28 cellular contexts compared by ENCODE assay signal in the genomic region with DNA sequence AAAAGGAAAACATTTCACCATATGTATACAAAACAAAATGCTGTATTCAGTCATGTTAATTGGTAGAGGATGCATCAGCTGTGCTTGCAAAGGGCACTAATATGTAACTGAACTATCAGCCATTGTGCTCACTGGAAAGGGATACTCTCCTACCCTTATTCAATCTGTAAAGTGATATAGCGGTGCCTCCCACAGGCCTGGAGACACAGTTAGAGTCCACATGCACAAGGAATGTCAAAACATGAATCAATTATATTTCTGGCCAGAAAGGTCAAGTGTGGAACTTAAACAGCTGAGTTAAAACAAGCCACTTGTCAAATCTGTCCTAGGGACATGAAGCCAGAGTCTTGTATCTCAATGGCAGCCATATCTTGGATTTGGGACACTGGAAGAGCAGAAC.
A peak's percentile ranks its signal among the peaks of the same experiment; 100 is the strongest.
DNase-seq lines count a peak whose midpoint lies in the region; ATAC-seq, FAIRE-seq and TF ChIP-seq lines count a peak whose summit lies in the region.
"Had no signal": no experiment of that assay in that cellular context is flagged by ENCODE, and none has a peak within 500 bp of the region (broad histone marks: within the 10 kb centered on the region; RNA-seq: fewer than 3 reads in every experiment).

No MANE protein-coding gene starts in this region.

- H3K4me1 ChIP-seq in H1 (replicated peaks in 1 of 4; ENCODE audit: control insufficient read depth in 3 of 4, insufficient read depth in 4 of 4, low read length in 3 of 4) (peaks cover 0 to 3% (median 0%) of the 10 kb centered on the region in 4 experiments; a peak in 1 of 7 replicates), kidney (ENCODE audit: control insufficient read depth in 1 of 2, insufficient read depth in 1 of 2, low read depth in 1 of 2, low read length in 2 of 2) (no peaks in the 10 kb centered on the region)
- H3K4me1 ChIP-seq: A549, uterus had no signal

- H3K9me3 ChIP-seq in H1 (ENCODE audit: insufficient read depth in 2 of 2, low read depth in 1 of 2, low read length in 1 of 2) (no peaks in the 10 kb centered on the region), kidney (ENCODE audit: control insufficient read depth in 1 of 2, low read length in 2 of 2) (no peaks in the 10 kb centered on the region)
- H3K9me3 ChIP-seq: A549, mucosa of descending colon, thoracic aorta, uterus had no signal

- intact Hi-C loops in kidney (cut with DNase I) = no loop called here

- H3K36me3 Mint-ChIP-seq in activated CD8-positive, alpha-beta T cell treated with anti-CD3 and anti-CD28 coated beads, Interleukin-2, amount 10 ng/mL, durations not matched to agents 7 days and 5 days (ENCODE audit: low read depth) = no peaks in the 10 kb centered on the region
- H3K36me3 Mint-ChIP-seq: CD4-positive, alpha-beta memory T cell had no signal

- ATAC-seq in activated CD8-positive, alpha-beta T cell treated with anti-CD3 and anti-CD28 coated beads, Interleukin-2, amount 10 ng/mL, durations not matched to agents 7 days and 5 days = no peak
- ATAC-seq: A549; mucosa of descending colon; natural killer cell treated with Interleukin-12 subunit alpha and Interleukin-12 subunit beta and Interleukin-15 and Interleukin-18, amount 100 ng/mL, for 72 hours; stimulated activated naive CD8-positive, alpha-beta T cell treated with anti-CD3 and anti-CD28 coated beads, Interleukin-15, Interleukin-2, amounts not matched to agents 100 U/mL and 50 U/mL, for 24 hours had no signal

- POLR2A ChIA-PET in H1 (lab: Charles Lee; ENCODE audit: partially characterized antibody) = no interaction called here
- POLR2A ChIA-PET in activated CD8-positive, alpha-beta T cell treated with anti-CD3 and anti-CD28 coated beads, Interleukin-2, amount 10 ng/mL, durations not matched to agents 7 days and 5 days (lab: Charles Lee) = no interaction called here

- no peaks in the 10 kb centered on the region for H3K27me3 Mint-ChIP-seq in activated CD8-positive, alpha-beta T cell treated with anti-CD3 and anti-CD28 coated beads, Interleukin-2, amount 10 ng/mL, durations not matched to agents 7 days and 5 days (ENCODE audit: low read depth)
- H3K27me3 Mint-ChIP-seq: activated T-cell treated with anti-CD3 and anti-CD28 coated beads, Interleukin-2, amount 50 U/mL, for 24 hours; CD4-positive, alpha-beta memory T cell; natural killer cell treated with Interleukin-12 subunit alpha and Interleukin-12 subunit beta and Interleukin-15 and Interleukin-18, amount 100 ng/mL, for 72 hours had no signal

- H3K56ac ChIP-seq in H1 (replicated peaks; ENCODE audit: insufficient read length, low read depth, low read length) = no peak overlapping the region

- TF ChIP-seq RAD21 in H1 (IDR thresholded peaks at IDR 0.05 in 1 of 2, conservative IDR thresholded peaks at IDR 0.05 in 1 of 2; ENCODE audit: low read depth in 2 of 2, low read length in 2 of 2) = peak; percentile 27 to 46

- TF ChIP-seq EP300 in H1 (IDR thresholded peaks at IDR 0.05; ENCODE audit: borderline replicate concordance in 1 of 2, low read depth in 2 of 2, low read length in 2 of 2) = no peak

- no peak overlapping the region for H4K91ac ChIP-seq in H1 (replicated peaks; ENCODE audit: insufficient read length, low read length)

- no peak overlapping the region for H3K18ac ChIP-seq in H1 (ENCODE audit: extremely low read depth, low read length)

- H4K8ac ChIP-seq in H1 (ENCODE audit: extremely low read depth, insufficient read depth, low read length) = no peak overlapping the region

- H3K4me2 ChIP-seq in H1 (ENCODE audit: insufficient read depth in 1 of 2, low read depth in 2 of 2, low read length in 2 of 2) = no peak overlapping the region
- H3K4me2 ChIP-seq: A549 had no signal

- H4K5ac ChIP-seq in H1 (ENCODE audit: insufficient read length, low read depth, low read length) = no peak overlapping the region

- H2BK20ac ChIP-seq in H1 (ENCODE audit: low read length) = no peak overlapping the region

- H3K4ac ChIP-seq in H1 (replicated peaks; ENCODE audit: insufficient read length, low read depth, low read length) = no peak overlapping the region

- H3K9ac ChIP-seq in H1 (replicated peaks in 1 of 4; ENCODE audit: extremely low read depth in 1 of 4, low read depth in 3 of 4, low read length in 3 of 4) = no peak overlapping the region
- no peak overlapping the region for H3K9ac ChIP-seq in kidney (ENCODE audit: low read length in 2 of 2)

- WGBS in H1 (ENCODE audit: extremely low coverage in 1 of 2, insufficient coverage in 1 of 2, insufficient read length in 1 of 2, insufficient replicate concordance in 2 of 2, low coverage in 1 of 2, low lambda C conversion rate in 2 of 2, missing lambda C conversion rate in 1 of 2), 2 experiments = 100% methylated on average over 1 of the region's 1 CpG; no CpG with 5 or more reads in 1 of the 2 experiments

- FAIRE-seq in H1 (lab: Jason Lieb, UNC) = no peak
- no peak for FAIRE-seq in kidney (lab: Jason Lieb, UNC)
- FAIRE-seq: A549, GM19239 had no signal

- H3K79me1 ChIP-seq in H1 (ENCODE audit: low read depth, low read length) = no peaks in the 10 kb centered on the region

- H3K9me3 Mint-ChIP-seq in activated CD8-positive, alpha-beta T cell treated with anti-CD3 and anti-CD28 coated beads, Interleukin-2, amount 10 ng/mL, durations not matched to agents 7 days and 5 days (ENCODE audit: insufficient read depth) = peaks cover 27% of the 10 kb centered on the region

- H3K23me2 ChIP-seq in H1 (ENCODE audit: low read depth, low read length) = no peaks in the 10 kb centered on the region

- H3K4me1 Mint-ChIP-seq in activated CD8-positive, alpha-beta T cell treated with anti-CD3 and anti-CD28 coated beads, Interleukin-2, amount 10 ng/mL, durations not matched to agents 7 days and 5 days (ENCODE audit: low read depth) = no peaks in the 10 kb centered on the region
- H3K4me1 Mint-ChIP-seq: CD4-positive, alpha-beta memory T cell had no signal

- H3K36me3 ChIP-seq in H1 (ENCODE audit: control insufficient read depth in 2 of 4, insufficient read depth in 4 of 4, low read length in 3 of 4) (no peaks in the 10 kb centered on the region), kidney (ENCODE audit: control insufficient read depth in 1 of 2, insufficient read depth in 2 of 2, low read length in 2 of 2) (no peaks in the 10 kb centered on the region)
- H3K36me3 ChIP-seq: thoracic aorta, uterus had no signal

- no peak overlapping the region for H2AFZ ChIP-seq in H1 (ENCODE audit: low read length)

- no peak overlapping the region for H2BK120ac ChIP-seq in H1 (replicated peaks; ENCODE audit: low read depth, low read length)

- H3K14ac ChIP-seq in H1 (ENCODE audit: insufficient read length) = no peak overlapping the region

- H2BK15ac ChIP-seq in H1 (ENCODE audit: low read length) = no peak overlapping the region

- H3K27ac Mint-ChIP-seq in activated CD8-positive, alpha-beta T cell treated with anti-CD3 and anti-CD28 coated beads, Interleukin-2, amount 10 ng/mL, durations not matched to agents 7 days and 5 days = no peak overlapping the region
- H3K27ac Mint-ChIP-seq: activated T-cell treated with anti-CD3 and anti-CD28 coated beads, Interleukin-2, amount 50 U/mL, for 24 hours; CD4-positive, alpha-beta memory T cell; natural killer cell treated with Interleukin-12 subunit alpha and Interleukin-12 subunit beta and Interleukin-15 and Interleukin-18, amount 100 ng/mL, for 72 hours had no signal

- H3K4me3 Mint-ChIP-seq in activated CD8-positive, alpha-beta T cell treated with anti-CD3 and anti-CD28 coated beads, Interleukin-2, amount 10 ng/mL, durations not matched to agents 7 days and 5 days = no peak overlapping the region
- H3K4me3 Mint-ChIP-seq: activated T-cell treated with anti-CD3 and anti-CD28 coated beads, Interleukin-2, amount 50 U/mL, for 24 hours; CD4-positive, alpha-beta memory T cell; natural killer cell treated with Interleukin-12 subunit alpha and Interleukin-12 subunit beta and Interleukin-15 and Interleukin-18, amount 100 ng/mL, for 72 hours had no signal

- DNase-seq in NCI-H82 (lab: John Stamatoyannopoulos, UW) (peak; percentile 18), NCI-H82 treated with DMSO at 0.1 percent for 48 hours (lab: John Stamatoyannopoulos, UW; ENCODE audit: unreplicated experiment) (no peak), NCI-H526 treated with DMSO at 0.1 percent for 48 hours (lab: John Stamatoyannopoulos, UW) (peak; percentile 22), H1 (ENCODE audit: low read depth in 1 of 2, low spot score in 2 of 2) (no peak), kidney (no peak), kidney tubule cell (ENCODE audit: low spot score) (no peak), HPDE6-E6E7 (ENCODE audit: extremely low spot score) (no peak)
- DNase-seq in activated CD8-positive, alpha-beta T cell treated with anti-CD3 and anti-CD28 coated beads, Interleukin-2, amount 10 ng/mL, durations not matched to agents 7 days and 5 days = no peak
- DNase-seq: activated CD4-positive, alpha-beta T cell treated with anti-CD3 and anti-CD28 coated beads for 48 hours; activated gamma-delta T cell treated with Interleukin-2 at 50 U/mL for 16 hours; activated T-cell treated with anti-CD3 and anti-CD28 coated beads, Interleukin-2, amount 50 U/mL, for 24 hours; AML-193; CD4-positive, alpha-beta memory T cell; cerebellar nuclear complex; DMS153; GDM1; islet precursor cell; NCI-H1105; NCI-H2029; stimulated activated naive CD8-positive, alpha-beta T cell treated with anti-CD3 and anti-CD28 coated beads, Interleukin-15, Interleukin-2, amounts not matched to agents 100 U/mL and 50 U/mL, for 24 hours; uterus had no signal

- TF ChIP-seq POLR2A in H1 (IDR thresholded peaks at IDR 0.05; ENCODE audit: control extremely low read depth in 1 of 2, low read depth in 2 of 2, low read length in 2 of 2) = no peak

- no peaks in the 10 kb centered on the region for H3K79me2 ChIP-seq in H1 (ENCODE audit: control insufficient read depth in 1 of 2, insufficient read depth in 2 of 2, low read length in 2 of 2)

- no peak overlapping the region for H2BK12ac ChIP-seq in H1 (ENCODE audit: low read depth, low read length)

- CTCF ChIA-PET in H1 (lab: Charles Lee; ENCODE audit: partially characterized antibody) = interaction anchor here (0.6 to 1.1 kb wide), 3 partner anchors 86 to 694 kb away, joined by 3 read pairs; no protein-coding TSS in a partner anchor
- CTCF ChIA-PET in activated CD8-positive, alpha-beta T cell treated with anti-CD3 and anti-CD28 coated beads, Interleukin-2, amount 10 ng/mL, durations not matched to agents 7 days and 5 days (lab: Charles Lee) = no interaction called here

- H3K27me3 ChIP-seq in H1 (replicated peaks in 1 of 4; ENCODE audit: control insufficient read depth in 3 of 4, extremely low read depth in 1 of 4, insufficient read depth in 3 of 4, low read length in 3 of 4) = no peaks in the 10 kb centered on the region
- H3K27me3 ChIP-seq: uterus had no signal

- H3K4me3 ChIP-seq in H1 (ENCODE audit: extremely low read depth in 1 of 4, insufficient read depth in 2 of 4, low read depth in 3 of 4, low read length in 4 of 4) = no peak overlapping the region
- no peak overlapping the region for H3K4me3 ChIP-seq in kidney (ENCODE audit: low read length in 2 of 2)
- H3K4me3 ChIP-seq: A549, lung, mucosa of descending colon, thoracic aorta, uterus had no signal

- TF ChIP-seq CTCF in H1 (IDR thresholded peaks at IDR 0.05; ENCODE audit: control extremely low read depth in 1 of 3, insufficient read depth in 1 of 3, low read depth in 1 of 3, low read length in 3 of 3) (peak in 2 of 3 experiments; percentile 2 to 3; a peak in 1 of 4 replicates), kidney (IDR thresholded peaks at IDR 0.05; ENCODE audit: borderline replicate concordance, extremely low read depth, insufficient read depth) (no peak)

- H2AK5ac ChIP-seq in H1 (ENCODE audit: low read depth, low read length) = no peak overlapping the region

- no peak overlapping the region for H2BK5ac ChIP-seq in H1 (ENCODE audit: low read depth, low read length)

- H4K20me1 ChIP-seq in H1 (replicated peaks in 1 of 2; ENCODE audit: control insufficient read depth in 1 of 2, insufficient read depth in 2 of 2, low read length in 2 of 2) = no peaks in the 10 kb centered on the region

- H3K23ac ChIP-seq in H1 (ENCODE audit: insufficient read length) = no peak overlapping the region

- H3K27ac ChIP-seq in H1 (ENCODE audit: low read depth, low read length) (no peak overlapping the region), kidney (ENCODE audit: low read depth in 2 of 2, low read length in 2 of 2) (no peak overlapping the region)
- H3K27ac ChIP-seq: A549, RWPE1, thoracic aorta, uterus had no signal

Comparison
In these comparisons a context has a peak if more than half of its experiments do, and no peak if none do; other contexts are left out.
1. DNase-seq: peak in NCI-H82 (single experiment) and NCI-H526 treated with DMSO at 0.1 percent for 48 hours (single experiment); none in NCI-H82 treated with DMSO at 0.1 percent for 48 hours (single experiment), H1 (0 of 2), activated CD8-positive, alpha-beta T cell treated with anti-CD3 and anti-CD28 coated beads, Interleukin-2, amount 10 ng/mL, durations not matched to agents 7 days and 5 days (single experiment), kidney (single experiment), kidney tubule cell (single experiment) and HPDE6-E6E7 (single experiment).